In the genomic region with DNA sequence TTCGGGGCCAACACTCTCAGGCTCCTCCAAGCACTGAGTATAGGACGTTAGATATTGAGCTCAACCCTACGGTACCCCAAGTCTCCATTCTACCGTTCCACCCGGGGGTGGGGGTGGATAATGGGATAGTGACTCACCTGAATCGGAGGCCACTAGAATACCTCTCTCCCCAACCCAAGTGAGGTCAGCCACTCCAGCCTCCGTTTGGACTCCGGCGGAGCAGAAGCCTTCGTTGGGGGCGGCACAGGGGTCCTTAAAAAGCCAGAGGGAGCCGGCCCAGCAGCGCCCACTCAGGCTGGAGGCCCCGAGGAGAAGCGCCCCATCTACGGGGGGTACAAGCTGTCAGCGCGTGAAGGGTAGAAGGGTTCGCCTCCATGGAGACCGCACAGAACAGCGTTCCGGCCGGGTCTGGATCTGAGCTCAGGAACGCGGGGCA, we compare ENCODE assay signal across 8 cellular contexts. TPM values are rescaled to one million over a fixed set of nuclear protein-coding genes. Genes with fewer than 3 reads are reported as not detected.
DNase-seq lines count a peak whose midpoint lies in the region; ATAC-seq and TF ChIP-seq lines count a peak whose summit lies in the region.

No MANE protein-coding gene starts in this region.

- DNase-seq in HAP-1 (ENCODE audit: low spot score in 2 of 2) (no peak), Panc1 (ENCODE audit: low read depth, low spot score) (no peak), breast epithelium (ENCODE audit: low spot score in 2 of 2) (peak in 1 of 2 donors; percentile 27), right lobe of liver (no peak), stomach (no peak), putamen (ENCODE audit: low spot score) (no peak), NCI-H1092 treated with DMSO at 0.1 percent for 48 hours (lab: John Stamatoyannopoulos, UW) (no peak)

- POLR2A ChIA-PET in Panc1 (lab: Charles Lee), result interaction anchor here (0.6 kb wide), 1 partner anchor 303 kb away, joined by 13 read pairs; no protein-coding TSS in a partner anchor

- TF ChIP-seq EP300 in stomach (IDR thresholded peaks at IDR 0.05), result no peak

- no TSS peak for BruUV-seq in Panc1 (replicated peaks; lab: Mats Ljungman, UMichigan)

- H3K9me3 ChIP-seq in ES-I3 (ENCODE audit: control insufficient read depth, insufficient read depth, low read length) (no peaks in the 10 kb centered on the region), HAP-1 (no peaks in the 10 kb centered on the region), Panc1 (ENCODE audit: control insufficient read depth, insufficient read depth, low read depth, low read length) (no peaks in the 10 kb centered on the region), breast epithelium (no peaks in the 10 kb centered on the region), right lobe of liver (no peaks in the 10 kb centered on the region), stomach (no peaks in the 10 kb centered on the region)

- CTCF ChIA-PET in Panc1 (lab: Charles Lee), result no interaction called here

- H3K4me3 ChIP-seq in HAP-1, result peak overlapping the region; percentile 89
- peak overlapping the region; percentile 94 to 97 for H3K4me3 ChIP-seq in Panc1 (ENCODE audit: low read depth in 2 of 2, low read length in 2 of 2)
- peak overlapping the region; percentile 79 to 95 (median 81) for H3K4me3 ChIP-seq in breast epithelium
- peak overlapping the region; percentile 87 to 92 (median 90) for H3K4me3 ChIP-seq in right lobe of liver
- H3K4me3 ChIP-seq in stomach, result peak overlapping the region; percentile 88 to 94 (median 90)

- ATAC-seq in Panc1 (peak; percentile 11; the same call in 1 of the 2 replicates), right lobe of liver (peak; percentile 3 to 22 (median 4))

- intact Hi-C loops in Panc1 (cut with micrococcal nuclease; ENCODE audit: unreplicated experiment), result no loop called here
- intact Hi-C loops in breast epithelium (cut with DNase I; ENCODE audit: low total_unique reads), result no loop called here
- intact Hi-C loops in right lobe of liver (cut with DNase I), result no loop called here
- intact Hi-C loops in stomach (cut with DNase I; ENCODE audit: low total_unique reads), result no loop called here

- H3K27ac ChIP-seq in Panc1 (ENCODE audit: low read length) (peak overlapping the region; percentile 94), breast epithelium (peak overlapping the region; percentile 85 to 90), right lobe of liver (peak overlapping the region; percentile 7 to 50 (median 48)), stomach (peak overlapping the region; percentile 90)

- WGBS in right lobe of liver (ENCODE audit: insufficient coverage, low coverage, low lambda C conversion rate, missing lambda C conversion rate), result 2% methylated on average over 10 of the region's 25 CpGs
- 0 to 1% (median 1%) methylated on average over 8 to 25 of the region's 25 CpGs for WGBS in stomach, 5 donors

- H3K27me3 ChIP-seq in HAP-1 (ENCODE audit: low read depth), result no peaks in the 10 kb centered on the region
- no peaks in the 10 kb centered on the region for H3K27me3 ChIP-seq in Panc1 (ENCODE audit: control insufficient read depth, insufficient read depth, low read length)
- no peaks in the 10 kb centered on the region for H3K27me3 ChIP-seq in breast epithelium
- H3K27me3 ChIP-seq in right lobe of liver, result no peaks in the 10 kb centered on the region
- H3K27me3 ChIP-seq in stomach, result no peaks in the 10 kb centered on the region

- TF ChIP-seq CTCF in Panc1 (IDR thresholded peaks at IDR 0.05), result no peak
- no peak for TF ChIP-seq CTCF in breast epithelium (IDR thresholded peaks at IDR 0.05)
- TF ChIP-seq CTCF in right lobe of liver (IDR thresholded peaks at IDR 0.05), result no peak
- TF ChIP-seq CTCF in stomach (IDR thresholded peaks at IDR 0.05), result no peak

- no peaks in the 10 kb centered on the region; the same call in 1 of the 2 replicates for H3K4me1 ChIP-seq in ES-I3 (ENCODE audit: insufficient read depth, low read length)
- peaks cover 31% of the 10 kb centered on the region for H3K4me1 ChIP-seq in HAP-1
- H3K4me1 ChIP-seq in Panc1 (ENCODE audit: control insufficient read depth, insufficient read depth, low read length), result peaks cover 22% of the 10 kb centered on the region
- H3K4me1 ChIP-seq in breast epithelium, result peaks cover 0 to 19% of the 10 kb centered on the region in 2 donors
- H3K4me1 ChIP-seq in right lobe of liver, result peaks cover 0 to 23% (median 6%) of the 10 kb centered on the region in 4 donors
- H3K4me1 ChIP-seq in stomach, result peaks cover 41 to 72% (median 59%) of the 10 kb centered on the region in 4 donors

- in situ Hi-C loops in HAP-1 (cut with MboI; ENCODE audit: low sequenced_read_pairs) (no loop called here), Panc1 (cut with HindIII; ENCODE audit: low pct_unique_long_range_greater_than_20kb, low sequenced_read_pairs) (no loop called here)

- H3K36me3 ChIP-seq in ES-I3 (ENCODE audit: insufficient read depth, low read length), result peaks cover 29% of the 10 kb centered on the region
- peaks cover 31% of the 10 kb centered on the region for H3K36me3 ChIP-seq in HAP-1 (replicated peaks)
- H3K36me3 ChIP-seq in Panc1 (ENCODE audit: control insufficient read depth, insufficient read depth, low read length), result peaks cover 34% of the 10 kb centered on the region
- no peaks in the 10 kb centered on the region for H3K36me3 ChIP-seq in breast epithelium
- peaks cover 0 to 20% (median 3%) of the 10 kb centered on the region in 4 donors for H3K36me3 ChIP-seq in right lobe of liver
- peaks cover 9 to 48% (median 34%) of the 10 kb centered on the region in 4 donors for H3K36me3 ChIP-seq in stomach

- TF ChIP-seq POLR2A in breast epithelium (IDR thresholded peaks at IDR 0.05) (no peak), right lobe of liver (IDR thresholded peaks at IDR 0.05) (no peak), stomach (IDR thresholded peaks at IDR 0.05) (no peak)

- H3K9ac ChIP-seq in ES-I3 (ENCODE audit: low read depth, low read length), result peak overlapping the region; percentile 88

RNA-seq across cellular contexts. Expression of a gene that starts 0.6 kb away (rescaled TPM):
- total RNA-seq in Panc1 (2021; ENCODE audit: unreplicated experiment) (49.9 TPM), breast epithelium (10 to 100 TPM; 22.7 to 33.8 (median 30.2) TPM), right lobe of liver (10 to 100 TPM; 11.4 to 27.3 (median 14.0) TPM), stomach (10 to 100 TPM in 4 of 5 donors, 1 to 10 TPM in 1; 5.8 to 31.2 (median 13.8) TPM)
- polyA plus RNA-seq in Panc1 (2012; ENCODE audit: insufficient read length), result 57.2 TPM
- 10 to 100 TPM; 18.5 to 25.3 (median 25.1) TPM for polyA plus RNA-seq in stomach

RNA-seq across cellular contexts. Expression of a gene that starts 0.8 kb away (rescaled TPM):
- total RNA-seq in Panc1 (2021; ENCODE audit: unreplicated experiment), result 178 TPM
- polyA plus RNA-seq in Panc1 (2012; ENCODE audit: insufficient read length), result 146 TPM
- 100 to 1,000 TPM; 143 to 159 (median 148) TPM for total RNA-seq in breast epithelium
- 100 to 1,000 TPM; 128 to 152 (median 148) TPM for total RNA-seq in right lobe of liver
- total RNA-seq in stomach, result 100 to 1,000 TPM in 3 of 5 donors, 10 to 100 TPM in 2; 21.6 to 362 (median 190) TPM
- polyA plus RNA-seq in stomach, result 100 to 1,000 TPM; 207 to 373 (median 332) TPM

RNA-seq across cellular contexts. Expression of a gene that starts 21.0 kb away (rescaled TPM):
- total RNA-seq in Panc1 (2021; ENCODE audit: unreplicated experiment) (0.98 TPM), breast epithelium (1 to 10 TPM; 2.6 to 7.9 (median 6.6) TPM), right lobe of liver (1 to 10 TPM; 1.4 to 6.3 (median 4.1) TPM), stomach (10 to 100 TPM in 1 of 5 donors, 1 to 10 TPM in 2, under 1 TPM in 1, not detected in 1; 0.45 to 18.5 (median 1.8) TPM)
- polyA plus RNA-seq in Panc1 (2012; ENCODE audit: insufficient read length), result 0.39 TPM
- polyA plus RNA-seq in stomach, result 1 to 10 TPM in 1 of 3 donors, under 1 TPM in 2; 0.50 to 2.8 (median 0.76) TPM

RNA-seq across cellular contexts. Expression of a gene that starts 25.3 kb away (rescaled TPM):
- total RNA-seq in Panc1 (2021; ENCODE audit: unreplicated experiment) (0.41 TPM), breast epithelium (10 to 100 TPM; 22.3 to 51.2 (median 23.0) TPM), right lobe of liver (10 to 100 TPM in 2 of 6 experiments, 1 to 10 TPM in 4; 6.1 to 16.9 (median 9.3) TPM), stomach (10 to 100 TPM in 2 of 5 donors, 1 to 10 TPM in 3; 2.2 to 19.0 (median 3.2) TPM)
- 0.10 TPM for polyA plus RNA-seq in Panc1 (2012; ENCODE audit: insufficient read length)
- polyA plus RNA-seq in stomach, result 10 to 100 TPM; 12.3 to 18.3 (median 17.1) TPM

RNA-seq across cellular contexts. Expression of a gene that starts 54.9 kb away (rescaled TPM):
- total RNA-seq in Panc1 (2021; ENCODE audit: unreplicated experiment) (not detected), breast epithelium (10 to 100 TPM in 2 of 3 donors, 1 to 10 TPM in 1; 9.5 to 13.8 (median 13.2) TPM), right lobe of liver (1 to 10 TPM; 2.7 to 6.3 (median 3.9) TPM), stomach (10 to 100 TPM in 1 of 5 donors, 1 to 10 TPM in 2, under 1 TPM in 2; 0.29 to 44.3 (median 3.7) TPM)
- not detected for polyA plus RNA-seq in Panc1 (2012; ENCODE audit: insufficient read length)
- 1 to 10 TPM; 1.2 to 5.9 (median 4.7) TPM for polyA plus RNA-seq in stomach
